9 cellular contexts compared by ENCODE assay signal in the genomic region with DNA sequence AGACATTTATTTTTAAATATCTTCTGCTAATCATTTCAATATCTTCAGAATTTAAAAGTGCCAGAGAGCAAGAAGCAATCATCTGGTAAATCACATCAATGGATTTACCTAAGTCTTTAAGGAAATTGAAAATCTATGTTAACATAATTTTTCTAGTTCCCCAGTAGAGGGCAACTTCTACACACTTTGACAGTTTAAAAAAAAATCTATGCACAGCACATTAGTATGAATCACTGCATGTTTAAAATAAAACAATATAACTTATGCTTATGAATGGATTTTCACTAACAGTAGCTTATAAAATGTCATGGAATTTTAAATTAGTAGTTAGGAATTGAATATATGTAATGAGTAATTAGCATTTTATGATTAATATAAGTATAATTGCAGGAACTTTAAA.
DNase-seq lines count a peak whose midpoint lies in the region; ATAC-seq, FAIRE-seq and TF ChIP-seq lines count a peak whose summit lies in the region.
"Had no signal": no experiment of that assay in that cellular context is flagged by ENCODE, and none has a peak within 500 bp of the region (broad histone marks: within the 10 kb centered on the region; RNA-seq: fewer than 3 reads in every experiment).

No MANE protein-coding gene starts in this region.

- H3K36me3 ChIP-seq in fibroblast of lung (ENCODE audit: control insufficient read depth, insufficient read depth, low read length) (no peaks in the 10 kb centered on the region), upper lobe of right lung (no peaks in the 10 kb centered on the region)

- peaks cover 0 to 13% of the 10 kb centered on the region in 2 donors for H3K4me1 Mint-ChIP-seq in natural killer cell
- H3K4me1 Mint-ChIP-seq in natural killer cell treated with Interleukin-12 subunit alpha and Interleukin-12 subunit beta and Interleukin-15 and Interleukin-18, amount 100 ng/mL, for 72 hours (ENCODE audit: low read depth in 2 of 2), result peaks cover 0 to 7% of the 10 kb centered on the region in 2 donors

- TF ChIP-seq POLR2A in GM12892 (IDR thresholded peaks at IDR 0.05; ENCODE audit: low read depth, low read length), result no peak

- no peak for DNase-seq in natural killer cell
- no peak for DNase-seq in natural killer cell treated with Interleukin-12 subunit alpha and Interleukin-12 subunit beta and Interleukin-15 and Interleukin-18, amount 100 ng/mL, for 72 hours (ENCODE audit: low spot score)
- peak; percentile 52 for DNase-seq in OCI-M1 (lab: John Stamatoyannopoulos, UW)
- DNase-seq in fibroblast of lung (ENCODE audit: low read depth in 2 of 2), result peak; percentile 28 to 59
- DNase-seq in upper lobe of right lung, result no peak
- DNase-seq in HuH-7.5 (ENCODE audit: low spot score), result no peak
- DNase-seq in GM12892 (ENCODE audit: insufficient read length), result no peak
- DNase-seq: stimulated activated CD4-positive, alpha-beta T cell treated with anti-CD3 and anti-CD28 coated beads, Interleukin-4, amount 100 ng/mL, for 24 hours had no signal

- no peak overlapping the region for H3K4me3 ChIP-seq in fibroblast of lung (replicated peaks in 1 of 4; ENCODE audit: control extremely low read depth in 1 of 4, insufficient read depth in 1 of 4, low read depth in 3 of 4, low read length in 4 of 4)
- H3K4me3 ChIP-seq in upper lobe of right lung, result no peak overlapping the region

- H3K4me2 ChIP-seq in fibroblast of lung (ENCODE audit: extremely low read depth, insufficient read depth, low read length), result no peak overlapping the region

- H3K27ac Mint-ChIP-seq in natural killer cell, result no peak overlapping the region
- H3K27ac Mint-ChIP-seq in natural killer cell treated with Interleukin-12 subunit alpha and Interleukin-12 subunit beta and Interleukin-15 and Interleukin-18, amount 100 ng/mL, for 72 hours, result no peak overlapping the region

- intact Hi-C loops in natural killer cell (cut with micrococcal nuclease) (loop anchor here (5.0 kb wide), 1 partner anchor 577 kb away; no protein-coding TSS in a partner anchor), upper lobe of right lung (cut with DNase I) (no loop called here)

- no peak for FAIRE-seq in GM12892 (lab: Jason Lieb, UNC)

- peaks cover 2% of the 10 kb centered on the region for H3K4me1 ChIP-seq in fibroblast of lung (ENCODE audit: control insufficient read depth, extremely low read depth, insufficient read depth, low read length)
- peaks cover 4% of the 10 kb centered on the region for H3K4me1 ChIP-seq in upper lobe of right lung

- no peaks in the 10 kb centered on the region for H3K79me2 ChIP-seq in fibroblast of lung (ENCODE audit: control insufficient read depth, insufficient read depth, low read length)

- TF ChIP-seq CTCF in natural killer cell (IDR thresholded peaks at IDR 0.05) (peak; percentile 10), fibroblast of lung (conservative IDR thresholded peaks at IDR 0.05 in 1 of 2, IDR thresholded peaks at IDR 0.05 in 1 of 2; ENCODE audit: low read depth in 1 of 2, low read length in 2 of 2) (peak; percentile 9 to 45), upper lobe of right lung (IDR thresholded peaks at IDR 0.05) (peak; percentile 43)

- no peaks in the 10 kb centered on the region for H4K20me1 ChIP-seq in fibroblast of lung (ENCODE audit: control insufficient read depth, extremely low read depth, insufficient read depth, low read length)

- no peaks in the 10 kb centered on the region for H3K9me3 ChIP-seq in fibroblast of lung (ENCODE audit: control insufficient read depth, insufficient read depth, low read depth, low read length)
- H3K9me3 ChIP-seq in upper lobe of right lung, result no peaks in the 10 kb centered on the region

- no peak overlapping the region for H2AFZ ChIP-seq in fibroblast of lung (ENCODE audit: low read length)

- no peaks in the 10 kb centered on the region for H3K27me3 ChIP-seq in fibroblast of lung (ENCODE audit: control insufficient read depth, insufficient read depth, low read length)
- H3K27me3 ChIP-seq in upper lobe of right lung, result no peaks in the 10 kb centered on the region

- no peaks in the 10 kb centered on the region for H3K27me3 Mint-ChIP-seq in natural killer cell (ENCODE audit: low read depth in 2 of 2)
- no peaks in the 10 kb centered on the region for H3K27me3 Mint-ChIP-seq in natural killer cell treated with Interleukin-12 subunit alpha and Interleukin-12 subunit beta and Interleukin-15 and Interleukin-18, amount 100 ng/mL, for 72 hours

- no peaks in the 10 kb centered on the region for H3K9me3 Mint-ChIP-seq in natural killer cell
- no peaks in the 10 kb centered on the region for H3K9me3 Mint-ChIP-seq in natural killer cell treated with Interleukin-12 subunit alpha and Interleukin-12 subunit beta and Interleukin-15 and Interleukin-18, amount 100 ng/mL, for 72 hours

- H3K27ac ChIP-seq in fibroblast of lung (ENCODE audit: insufficient read depth, low read length) (no peak overlapping the region), upper lobe of right lung (no peak overlapping the region)

- no peaks in the 10 kb centered on the region for H3K36me3 Mint-ChIP-seq in natural killer cell
- H3K36me3 Mint-ChIP-seq in natural killer cell treated with Interleukin-12 subunit alpha and Interleukin-12 subunit beta and Interleukin-15 and Interleukin-18, amount 100 ng/mL, for 72 hours, result no peaks in the 10 kb centered on the region

- no peak overlapping the region for H3K9ac ChIP-seq in fibroblast of lung (ENCODE audit: insufficient read depth, low read length)

- H3K4me3 Mint-ChIP-seq in natural killer cell, result no peak overlapping the region
- no peak overlapping the region for H3K4me3 Mint-ChIP-seq in natural killer cell treated with Interleukin-12 subunit alpha and Interleukin-12 subunit beta and Interleukin-15 and Interleukin-18, amount 100 ng/mL, for 72 hours

- no peak for ATAC-seq in natural killer cell
- no peak for ATAC-seq in natural killer cell treated with Interleukin-12 subunit alpha and Interleukin-12 subunit beta and Interleukin-15 and Interleukin-18, amount 100 ng/mL, for 72 hours
- ATAC-seq in upper lobe of right lung, result no peak
- ATAC-seq in GM19324 (IDR thresholded peaks at IDR 0.05; ENCODE audit: low FRiP score, unreplicated experiment), result no peak

Comparison
In these comparisons a context has a peak if more than half of its experiments do, and no peak if none do; other contexts are left out.
1. DNase-seq: peak in OCI-M1 (single experiment) and fibroblast of lung (2 of 2); none in natural killer cell (single experiment), natural killer cell treated with Interleukin-12 subunit alpha and Interleukin-12 subunit beta and Interleukin-15 and Interleukin-18, amount 100 ng/mL, for 72 hours (single experiment), upper lobe of right lung (single experiment), HuH-7.5 (single experiment) and GM12892 (single experiment).
2. Peak in every context shown above with its lines, with median percentiles within 50 percentile points of each other: CTCF ChIP-seq.